Comparison of ENCODE assay signal across 1 cellular context in genomic region chr6:151493495-151494234, GRCh38.
TF ChIP-seq lines count a peak whose summit lies in the region.

Gene CCDC170, plus strand, starts transcription at chr6:151494017. Its CDS starts 112 bp downstream, at chr6:151494129.

TF ChIP-seq in HepG2, 621 proteins besides CTCF, POLR2A, EP300 and RAD21 (continued from another document):
- TF ChIP-seq TSC22D2 (CRISPR knock-in tag; IDR thresholded peaks at IDR 0.05; ENCODE audit: borderline replicate concordance) (no peak), ZNF816 (CRISPR knock-in tag; IDR thresholded peaks at IDR 0.05; ENCODE audit: borderline replicate concordance) (no peak), HCFC1 (IDR thresholded peaks at IDR 0.05; ENCODE audit: low read depth, low read length) (no peak), FOXC1 (CRISPR knock-in tag; IDR thresholded peaks at IDR 0.05; ENCODE audit: borderline replicate concordance) (no peak), GTF2F1 (IDR thresholded peaks at IDR 0.05; ENCODE audit: low read length) (no peak), SALL2 (CRISPR knock-in tag; IDR thresholded peaks at IDR 0.05) (no peak), GTF3A (CRISPR knock-in tag; conservative IDR thresholded peaks at IDR 0.05) (no peak), ELF3 (CRISPR knock-in tag; IDR thresholded peaks at IDR 0.05) (no peak; the same call in none of the 2 replicates), HMGXB3 (CRISPR knock-in tag; IDR thresholded peaks at IDR 0.05; ENCODE audit: borderline replicate concordance) (0 out of 2 replicates have a peak, but pooled peaks have one; percentile 12), ZMYM4 (CRISPR knock-in tag; IDR thresholded peaks at IDR 0.05) (no peak), NR0B2 (CRISPR knock-in tag; IDR thresholded peaks at IDR 0.05) (no peak; the same call in 1 of the 2 replicates), RFXAP (CRISPR knock-in tag; IDR thresholded peaks at IDR 0.05; ENCODE audit: borderline replicate concordance) (peak; percentile 14; the same call in 1 of the 2 replicates), ZMAT3 (CRISPR knock-in tag; conservative IDR thresholded peaks at IDR 0.05) (peak; percentile 75), ZNF513 (CRISPR knock-in tag; conservative IDR thresholded peaks at IDR 0.05) (no peak; the same call in 1 of the 2 replicates), IKZF1 (IDR thresholded peaks at IDR 0.05) (no peak), ZSCAN21 (CRISPR knock-in tag; IDR thresholded peaks at IDR 0.05; ENCODE audit: borderline replicate concordance) (peak; percentile 44; the same call in 1 of the 2 replicates), RXRA (CRISPR knock-in tag; IDR thresholded peaks at IDR 0.05) (peak; percentile 11; the same call in 1 of the 2 replicates), PCBP1 (IDR thresholded peaks at IDR 0.05; ENCODE audit: borderline replicate concordance, low read depth, low read length) (no peak), AKAP8 (CRISPR knock-in tag; IDR thresholded peaks at IDR 0.05) (no peak), ZNF780A (CRISPR knock-in tag; IDR thresholded peaks at IDR 0.05) (0 out of 2 replicates have a peak, but pooled peaks have one; percentile 42), NCOA5 (CRISPR knock-in tag; IDR thresholded peaks at IDR 0.05) (no peak), HDAC1 (CRISPR knock-in tag; IDR thresholded peaks at IDR 0.05) (peak; percentile 62; the same call in 1 of the 2 replicates), SCMH1 (CRISPR knock-in tag; IDR thresholded peaks at IDR 0.05; ENCODE audit: borderline replicate concordance) (no peak), CBX1 (IDR thresholded peaks at IDR 0.05; ENCODE audit: low read depth) (no peak), ZNF530 (CRISPR knock-in tag; IDR thresholded peaks at IDR 0.05; ENCODE audit: low read depth) (no peak), CCDC6 (CRISPR knock-in tag; IDR thresholded peaks at IDR 0.05) (no peak), ZNF138 (CRISPR knock-in tag; IDR thresholded peaks at IDR 0.05; ENCODE audit: low read depth) (peak; percentile 86; the same call in 1 of the 2 replicates), CBFB (CRISPR knock-in tag; IDR thresholded peaks at IDR 0.05) (no peak), CCAR2 (optimal IDR thresholded peaks at IDR 0.05; ENCODE audit: low read depth, low read length) (no peak), HOXA7 (CRISPR knock-in tag; IDR thresholded peaks at IDR 0.05) (no peak), ZZZ3 (CRISPR knock-in tag; IDR thresholded peaks at IDR 0.05; ENCODE audit: borderline replicate concordance) (no peak; the same call in 1 of the 2 replicates), FOXP1 (IDR thresholded peaks at IDR 0.05) (no peak), FOXP1 (CRISPR knock-in tag; IDR thresholded peaks at IDR 0.05) (no peak)
- TF ChIP-seq, protein P1, sequence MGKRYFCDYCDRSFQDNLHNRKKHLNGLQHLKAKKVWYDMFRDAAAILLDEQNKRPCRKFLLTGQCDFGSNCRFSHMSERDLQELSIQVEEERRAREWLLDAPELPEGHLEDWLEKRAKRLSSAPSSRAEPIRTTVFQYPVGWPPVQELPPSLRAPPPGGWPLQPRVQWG (CRISPR knock-in tag; IDR thresholded peaks at IDR 0.05; ENCODE audit: borderline replicate concordance, low read depth): no peak
